Comparison of ENCODE assay signal across 34 cellular contexts in genomic region chr7:152913492-152913891, GRCh38.
"Had no signal": no experiment of that assay in that cellular context is flagged by ENCODE, and none has a peak within 500 bp of the region (broad histone marks: within the 10 kb centered on the region; RNA-seq: fewer than 3 reads in every experiment).

No MANE protein-coding gene starts in this region.

- DNase-seq: Karpas-422, Kasumi-1, MG63, MM.1S, MV-4-11, NCI-H1048, NCI-H1092, NCI-H1092 treated with DMSO at 0.1 percent for 48 hours, NCI-H1105, NCI-H1105 treated with DMSO at 0.1 percent for 48 hours, NCI-H1417, NCI-H1417 treated with DMSO at 0.1 percent for 48 hours, NCI-H1436, NCI-H1436 treated with DMSO at 0.1 percent for 48 hours, NCI-H146, NCI-H1694, NCI-H1694 treated with DMSO at 0.1 percent for 48 hours, NCI-H187, NCI-H187 treated with DMSO at 0.1 percent for 48 hours, NCI-H2029, NCI-H2029 treated with DMSO at 0.1 percent for 48 hours, NCI-H2081, NCI-H2081 treated with DMSO at 0.1 percent for 48 hours, NCI-H2107, NCI-H2171, NCI-H2171 treated with DMSO at 0.1 percent for 48 hours, NCI-H2227 treated with DMSO at 0.1 percent for 48 hours, NCI-H226, NCI-H345, NCI-H446, NCI-H446 treated with DMSO at 0.1 percent for 48 hours, NCI-H510A, NCI-H510A treated with DMSO at 0.1 percent for 48 hours, NCI-H524 had no signal

- H3K9me3 ChIP-seq: MG63 had no signal

- H3K36me3 ChIP-seq: MG63 had no signal

- H3K27me3 ChIP-seq: MG63 had no signal

- H3K4me3 ChIP-seq: MG63 had no signal
